Comparison of ENCODE assay signal across 11 cellular contexts in genomic region chr2:69149631-69150215, GRCh38.
DNase-seq lines count a peak whose midpoint lies in the region; FAIRE-seq and TF ChIP-seq lines count a peak whose summit lies in the region.
"Had no signal": no experiment of that assay in that cellular context is flagged by ENCODE, and none has a peak within 500 bp of the region (broad histone marks: within the 10 kb centered on the region; RNA-seq: fewer than 3 reads in every experiment).

No MANE protein-coding gene starts in this region.

- no peaks in the 10 kb centered on the region for H3K27me3 ChIP-seq in H7 (ENCODE audit: control insufficient read depth, insufficient read depth, low read length)
- H3K27me3 ChIP-seq in skeletal muscle satellite cell (ENCODE audit: control insufficient read depth, insufficient read depth, low read length): no peaks in the 10 kb centered on the region
- no peaks in the 10 kb centered on the region for H3K27me3 ChIP-seq in dorsolateral prefrontal cortex
- H3K27me3 ChIP-seq in small intestine (ENCODE audit: control insufficient read depth in 2 of 2, insufficient read depth in 2 of 2, low read length in 2 of 2): no peaks in the 10 kb centered on the region

- peaks cover 55% of the 10 kb centered on the region for H3K4me1 ChIP-seq in skeletal muscle satellite cell (ENCODE audit: control insufficient read depth, insufficient read depth, low read length)
- no peaks in the 10 kb centered on the region for H3K4me1 ChIP-seq in small intestine (ENCODE audit: control insufficient read depth in 2 of 2, insufficient read depth in 1 of 2, low read depth in 1 of 2, low read length in 1 of 2)

- H3K9me3 ChIP-seq in skeletal muscle satellite cell (replicated peaks; ENCODE audit: low read length) (no peaks in the 10 kb centered on the region), small intestine (ENCODE audit: control insufficient read depth, low read depth) (no peaks in the 10 kb centered on the region)

- H3K4me3 Mint-ChIP-seq in brain (no peak overlapping the region), glutamatergic neuron (ENCODE audit: unreplicated experiment) (no peak overlapping the region)

- H3K9ac ChIP-seq in skeletal muscle satellite cell (ENCODE audit: low read depth, low read length): peak overlapping the region; percentile 73
- H3K9ac ChIP-seq: parathyroid adenoma had no signal

- 50 to 63% (median 60%) methylated on average over 7 of the region's 7 CpGs for WGBS in small intestine, 3 donors

- H3K27me3 Mint-ChIP-seq in brain: no peaks in the 10 kb centered on the region
- no peaks in the 10 kb centered on the region for H3K27me3 Mint-ChIP-seq in glutamatergic neuron (ENCODE audit: unreplicated experiment)

- H3K36me3 ChIP-seq in H7 (replicated peaks; ENCODE audit: control insufficient read depth, insufficient read depth, low read length) (no peaks in the 10 kb centered on the region), skeletal muscle satellite cell (ENCODE audit: insufficient read depth, low read length) (peaks cover 50% of the 10 kb centered on the region), small intestine (ENCODE audit: control insufficient read depth in 2 of 2, insufficient read depth in 2 of 2, low read length in 2 of 2) (no peaks in the 10 kb centered on the region)

- no peak for FAIRE-seq in small intestine (lab: Jason Lieb, UNC)

- TF ChIP-seq CTCF in brain (conservative IDR thresholded peaks at IDR 0.05) (no peak), dorsolateral prefrontal cortex (IDR thresholded peaks at IDR 0.05 in 54 of 56, conservative IDR thresholded peaks at IDR 0.05 in 2 of 56; ENCODE audit: low read depth in 1 of 56, partially characterized antibody in 56 of 56) (no peak), glutamatergic neuron (IDR thresholded peaks at IDR 0.05; ENCODE audit: partially characterized antibody, unreplicated experiment) (no peak)

- peak overlapping the region in 4 of 5 experiments; percentile 1 to 63 (median 30) for H3K27ac Mint-ChIP-seq in brain
- H3K27ac Mint-ChIP-seq in glutamatergic neuron (ENCODE audit: unreplicated experiment): no peak overlapping the region

- no peak overlapping the region for H3K4me2 ChIP-seq in skeletal muscle satellite cell (ENCODE audit: low read length)

- intact Hi-C loops in dorsolateral prefrontal cortex (cut with DNase I): no loop called here

- no peak overlapping the region for H3K4me3 ChIP-seq in H7 (ENCODE audit: insufficient read depth, low read depth, low read length)
- no peak overlapping the region for H3K4me3 ChIP-seq in skeletal muscle satellite cell (ENCODE audit: low read length)
- H3K4me3 ChIP-seq in dorsolateral prefrontal cortex: no peak overlapping the region
- H3K4me3 ChIP-seq in small intestine (ENCODE audit: low read depth in 1 of 2, low read length in 2 of 2): no peak overlapping the region

- H3K27ac ChIP-seq in dorsolateral prefrontal cortex: peak overlapping the region in 7 of 59 donors; percentile 6 to 48 (median 20)
- H3K27ac ChIP-seq in small intestine (ENCODE audit: low read depth in 1 of 2, low read length in 1 of 2): peak overlapping the region in 1 of 2 donors; percentile 45
- H3K27ac ChIP-seq: parathyroid adenoma had no signal

- peak; percentile 68 for DNase-seq in H7
- DNase-seq in iPS-NIHi11 (ENCODE audit: low spot score): peak; percentile 77
- DNase-seq in dorsolateral prefrontal cortex: no peak
- DNase-seq in LoVo (ENCODE audit: low spot score): no peak
- no peak for DNase-seq in glutamatergic neuron
- no peak for DNase-seq in small intestine
- DNase-seq: NCI-H1930, SHP77 had no signal

- peaks cover 46% of the 10 kb centered on the region for H3K4me1 Mint-ChIP-seq in brain
- peaks cover 3% of the 10 kb centered on the region for H3K4me1 Mint-ChIP-seq in glutamatergic neuron (ENCODE audit: low read depth, unreplicated experiment)

- H3K36me3 Mint-ChIP-seq in brain (peaks cover 22% of the 10 kb centered on the region), glutamatergic neuron (ENCODE audit: unreplicated experiment) (peaks cover 10% of the 10 kb centered on the region)

- H3K9me3 Mint-ChIP-seq in brain: no peaks in the 10 kb centered on the region
- H3K9me3 Mint-ChIP-seq in glutamatergic neuron (ENCODE audit: unreplicated experiment): no peaks in the 10 kb centered on the region

Comparison
In these comparisons a context has a peak if more than half of its experiments do, and no peak if none do; other contexts are left out.
1. DNase-seq: peak in H7 (single experiment) and iPS-NIHi11 (single experiment); none in dorsolateral prefrontal cortex (0 of 10), LoVo (single experiment), glutamatergic neuron (single experiment) and small intestine (single experiment).